Comparison of ENCODE assay signal across 8 cellular contexts in the genomic region with DNA sequence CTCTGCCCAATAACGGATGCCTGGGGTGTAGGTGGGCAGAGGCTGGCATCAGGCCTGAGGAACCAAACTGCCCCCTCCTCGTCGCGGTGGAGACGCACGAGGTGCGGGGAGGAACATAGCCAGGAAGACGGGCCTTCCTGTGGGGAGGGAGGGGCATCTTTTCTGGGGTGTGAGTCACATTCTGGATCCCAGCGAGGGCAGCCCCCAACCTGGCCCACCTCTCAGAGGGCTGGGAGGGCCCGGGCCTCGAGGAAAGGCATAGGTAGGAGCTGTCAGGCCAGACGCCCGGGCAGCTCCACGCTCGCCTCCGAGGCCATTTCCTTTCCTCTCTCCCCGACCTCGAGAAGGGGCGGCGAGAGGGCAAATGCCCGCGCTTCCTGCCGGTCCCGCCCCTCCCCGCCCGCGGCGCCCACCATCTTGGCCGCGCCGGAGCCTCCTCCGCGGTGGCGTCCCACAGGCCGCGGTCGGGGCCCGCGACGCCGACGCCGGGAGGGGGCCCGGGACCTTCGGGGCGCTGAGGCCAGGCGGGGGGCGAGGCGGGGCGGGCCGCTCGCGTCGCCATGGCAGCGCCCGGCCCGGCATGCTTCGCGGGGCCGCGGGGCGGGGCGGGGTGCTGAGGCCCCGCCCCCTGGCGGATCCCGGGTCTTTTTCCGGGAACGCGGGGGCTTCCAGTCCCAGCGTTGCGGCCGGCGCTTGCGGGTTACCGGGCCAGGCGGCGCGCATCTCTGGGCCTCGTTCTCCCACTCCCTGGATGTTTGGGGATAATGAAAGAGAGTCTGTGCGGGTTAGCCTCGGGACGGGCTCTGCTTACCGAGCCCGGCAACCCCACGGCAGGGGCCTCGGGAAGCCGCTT. TPM values are rescaled to one million over a fixed set of nuclear protein-coding genes. Genes with fewer than 3 reads are reported as not detected.
DNase-seq lines count a peak whose midpoint lies in the region; ATAC-seq and TF ChIP-seq lines count a peak whose summit lies in the region.

No MANE protein-coding gene starts in this region.

- H3K27ac Mint-ChIP-seq in Calu3 (ENCODE audit: unreplicated experiment), result peak overlapping the region; percentile 95
- peak overlapping the region; percentile 98 for H3K27ac Mint-ChIP-seq in T-helper 2 cell treated with Interferon-gamma antibody and Interleukin-4, amounts not matched to agents 5 μg/mL and 100 μg/mL, for 36 hours

- TF ChIP-seq CTCF in Calu3 (IDR thresholded peaks at IDR 0.05; ENCODE audit: unreplicated experiment) (no peak), LNCaP clone FGC (IDR thresholded peaks at IDR 0.05; ENCODE audit: control insufficient read depth, extremely low read depth, insufficient read depth) (no peak), hepatocyte (IDR thresholded peaks at IDR 0.05; ENCODE audit: poor library complexity) (no peak)

- H3K27me3 ChIP-seq in hepatocyte, result no peaks in the 10 kb centered on the region

- H3K36me3 Mint-ChIP-seq in Calu3 (ENCODE audit: insufficient read depth, unreplicated experiment), result peaks cover 41% of the 10 kb centered on the region
- no peaks in the 10 kb centered on the region for H3K36me3 Mint-ChIP-seq in T-helper 2 cell treated with Interferon-gamma antibody and Interleukin-4, amounts not matched to agents 5 μg/mL and 100 μg/mL, for 36 hours (ENCODE audit: low read depth)

- H3K4me1 Mint-ChIP-seq in Calu3 (ENCODE audit: low read depth, unreplicated experiment), result peaks cover 61% of the 10 kb centered on the region
- H3K4me1 Mint-ChIP-seq in T-helper 2 cell treated with Interferon-gamma antibody and Interleukin-4, amounts not matched to agents 5 μg/mL and 100 μg/mL, for 36 hours (ENCODE audit: low read depth), result peaks cover 50% of the 10 kb centered on the region

- peak; percentile 45 for ATAC-seq in GM21529 (IDR thresholded peaks at IDR 0.05; ENCODE audit: unreplicated experiment)
- ATAC-seq in HG03139 (IDR thresholded peaks at IDR 0.05; ENCODE audit: unreplicated experiment), result no peak

- intact Hi-C loops in Calu3 (cut with micrococcal nuclease; ENCODE audit: unreplicated experiment), result loop anchor here (5.0 kb wide), 1 partner anchor 38 kb away; no protein-coding TSS in a partner anchor

- DNase-seq in Calu3 (peak; percentile 63), LNCaP clone FGC (ENCODE audit: low read depth) (no peak), hepatocyte (ENCODE audit: low spot score) (peak; percentile 92), retina (peak; percentile 77)
- peak; percentile 71 for DNase-seq in T-helper 2 cell treated with Interferon-gamma antibody and Interleukin-4, amounts not matched to agents 5 μg/mL and 100 μg/mL, for 36 hours (ENCODE audit: low spot score)

- H3K4me2 ChIP-seq in hepatocyte, result peak overlapping the region; percentile 96

- no peaks in the 10 kb centered on the region for H3K27me3 Mint-ChIP-seq in Calu3 (ENCODE audit: unreplicated experiment)
- no peaks in the 10 kb centered on the region for H3K27me3 Mint-ChIP-seq in T-helper 2 cell treated with Interferon-gamma antibody and Interleukin-4, amounts not matched to agents 5 μg/mL and 100 μg/mL, for 36 hours (ENCODE audit: low read depth)

- H3K4me3 ChIP-seq in LNCaP clone FGC (ENCODE audit: low read depth, low read length) (peak overlapping the region; percentile 75), hepatocyte (peak overlapping the region; percentile 93)

- H3K27ac ChIP-seq in angular gyrus (ENCODE audit: low read depth, low read length), result peak overlapping the region; percentile 95
- H3K27ac ChIP-seq in hepatocyte, result peak overlapping the region; percentile 100

- CTCF ChIA-PET in Calu3 (lab: Charles Lee), result no interaction called here

- no peaks in the 10 kb centered on the region for H3K36me3 ChIP-seq in hepatocyte (replicated peaks; ENCODE audit: insufficient read depth, low read depth)

- BruUV-seq in Calu3 (replicated peaks; lab: Mats Ljungman, UMichigan), result TSS peak; percentile 61

- H3K9me2 ChIP-seq in hepatocyte (replicated peaks; ENCODE audit: insufficient read depth), result no peaks in the 10 kb centered on the region

- H3K9me3 Mint-ChIP-seq in Calu3 (ENCODE audit: low read depth, unreplicated experiment), result no peaks in the 10 kb centered on the region
- no peaks in the 10 kb centered on the region for H3K9me3 Mint-ChIP-seq in T-helper 2 cell treated with Interferon-gamma antibody and Interleukin-4, amounts not matched to agents 5 μg/mL and 100 μg/mL, for 36 hours

- peaks cover 78% of the 10 kb centered on the region for H3K4me1 ChIP-seq in hepatocyte (ENCODE audit: insufficient read depth)

- H3K79me2 ChIP-seq in hepatocyte, result peaks cover 96% of the 10 kb centered on the region

- peaks cover 45% of the 10 kb centered on the region for H4K20me1 ChIP-seq in hepatocyte (ENCODE audit: insufficient read depth, poor library complexity, severe bottlenecking)

- peak overlapping the region; percentile 66 for H2AFZ ChIP-seq in hepatocyte

- 3% methylated on average over 36 of the region's 87 CpGs for WGBS in hepatocyte (ENCODE audit: low lambda C conversion rate, missing lambda C conversion rate)

- peak overlapping the region; percentile 74 for H3K4me3 Mint-ChIP-seq in Calu3 (ENCODE audit: low read depth, unreplicated experiment)
- H3K4me3 Mint-ChIP-seq in T-helper 2 cell treated with Interferon-gamma antibody and Interleukin-4, amounts not matched to agents 5 μg/mL and 100 μg/mL, for 36 hours, result peak overlapping the region; percentile 88

- H3K9me3 ChIP-seq in hepatocyte (ENCODE audit: low read depth), result no peaks in the 10 kb centered on the region

RNA-seq across cellular contexts. Expression of a gene that starts 13.2 kb away (rescaled TPM):
- total RNA-seq in Calu3 (2022) (38.0 and 43.4 TPM in 2 replicates), hepatocyte (19.2 and 23.8 TPM in 2 replicates)
- 18.7 and 20.2 TPM in 2 replicates for polyA plus RNA-seq in hepatocyte
